9 cellular contexts compared by ENCODE assay signal in the genomic region with DNA sequence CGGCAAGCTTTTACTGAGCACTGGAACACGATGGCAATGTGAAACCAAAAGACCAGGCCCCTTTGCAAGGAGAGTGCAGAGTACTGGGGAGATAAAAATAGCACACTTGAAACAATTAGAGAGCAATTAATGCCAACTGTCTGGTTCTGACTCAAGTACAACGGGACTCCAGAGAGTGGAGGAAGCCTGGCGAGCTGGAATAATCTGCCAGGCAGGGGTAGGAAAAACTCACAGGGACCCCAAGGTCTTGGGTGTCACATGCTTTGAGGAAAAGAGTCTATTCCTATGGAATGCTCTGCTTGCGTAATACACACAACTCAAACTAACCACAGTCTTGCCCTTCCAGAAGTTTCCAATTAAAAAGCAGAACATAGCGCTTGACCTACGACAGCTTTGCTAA.
DNase-seq lines count a peak whose midpoint lies in the region; ATAC-seq and TF ChIP-seq lines count a peak whose summit lies in the region.
"Had no signal": no experiment of that assay in that cellular context is flagged by ENCODE, and none has a peak within 500 bp of the region (broad histone marks: within the 10 kb centered on the region; RNA-seq: fewer than 3 reads in every experiment).

No MANE protein-coding gene starts in this region.

- no peak for ATAC-seq in GM19455 (IDR thresholded peaks at IDR 0.05; ENCODE audit: unreplicated experiment)

- H3K36me3 Mint-ChIP-seq in activated CD4-positive, alpha-beta memory T cell treated with anti-CD3 and anti-CD28 coated beads, Interleukin-2, amount 10 ng/mL, durations not matched to agents 7 days and 5 days (ENCODE audit: low read depth), result no peaks in the 10 kb centered on the region
- H3K36me3 Mint-ChIP-seq: CD14-positive monocyte had no signal

- no peak overlapping the region for H3K4me3 ChIP-seq in AG09309 (ENCODE audit: control insufficient read depth, low read depth, low read length)

- H3K9me3 Mint-ChIP-seq in activated CD4-positive, alpha-beta memory T cell treated with anti-CD3 and anti-CD28 coated beads, Interleukin-2, amount 10 ng/mL, durations not matched to agents 7 days and 5 days, result no peaks in the 10 kb centered on the region
- H3K9me3 Mint-ChIP-seq: CD14-positive monocyte had no signal

- peak; percentile 91 for DNase-seq in AG09309 (ENCODE audit: low read depth)
- peak; percentile 7 for DNase-seq in KBM-7
- DNase-seq in NOMO-1 (lab: John Stamatoyannopoulos, UW; ENCODE audit: unreplicated experiment in 2 of 2), result peak; percentile 60 to 88
- DNase-seq in germinal center (ENCODE audit: low spot score), result peak; percentile 11
- DNase-seq in NCI-H82 (lab: John Stamatoyannopoulos, UW), result no peak
- DNase-seq in HPDE6-E6E7 (ENCODE audit: extremely low spot score), result no peak
- DNase-seq in activated CD4-positive, alpha-beta memory T cell treated with anti-CD3 and anti-CD28 coated beads, Interleukin-2, amount 10 ng/mL, durations not matched to agents 7 days and 5 days, result no peak

- H3K27me3 Mint-ChIP-seq in activated CD4-positive, alpha-beta memory T cell treated with anti-CD3 and anti-CD28 coated beads, Interleukin-2, amount 10 ng/mL, durations not matched to agents 7 days and 5 days, result no peaks in the 10 kb centered on the region

- H3K4me1 Mint-ChIP-seq in activated CD4-positive, alpha-beta memory T cell treated with anti-CD3 and anti-CD28 coated beads, Interleukin-2, amount 10 ng/mL, durations not matched to agents 7 days and 5 days, result peaks cover 23% of the 10 kb centered on the region

- POLR2A ChIA-PET in activated CD4-positive, alpha-beta memory T cell treated with anti-CD3 and anti-CD28 coated beads, Interleukin-2, amount 10 ng/mL, durations not matched to agents 7 days and 5 days (lab: Charles Lee), result interaction anchor here (0.7 kb wide), 1 partner anchor 208 kb away, joined by 3 read pairs; no protein-coding TSS in a partner anchor

- in situ Hi-C loops in KBM-7 (cut with MboI; ENCODE audit: low pct_unique_long_range_greater_than_20kb, low sequenced_read_pairs), result no loop called here

- no peak for TF ChIP-seq CTCF in AG09309 (IDR thresholded peaks at IDR 0.05; ENCODE audit: control insufficient read depth, insufficient read depth, low read depth, low read length, missing control alignments)

- CTCF ChIA-PET in activated CD4-positive, alpha-beta memory T cell treated with anti-CD3 and anti-CD28 coated beads, Interleukin-2, amount 10 ng/mL, durations not matched to agents 7 days and 5 days (lab: Charles Lee), result interaction anchor here (1.2 to 2.1 kb wide), 3 partner anchors 46 to 61 kb away, joined by 4 to 6 read pairs (median 5); no protein-coding TSS in a partner anchor

- H3K4me3 Mint-ChIP-seq in activated CD4-positive, alpha-beta memory T cell treated with anti-CD3 and anti-CD28 coated beads, Interleukin-2, amount 10 ng/mL, durations not matched to agents 7 days and 5 days, result no peak overlapping the region
- H3K4me3 Mint-ChIP-seq: CD14-positive monocyte had no signal

- H3K27ac Mint-ChIP-seq in activated CD4-positive, alpha-beta memory T cell treated with anti-CD3 and anti-CD28 coated beads, Interleukin-2, amount 10 ng/mL, durations not matched to agents 7 days and 5 days, result no peak overlapping the region
- H3K27ac Mint-ChIP-seq: CD14-positive monocyte had no signal

Comparison
In these comparisons a context has a peak if more than half of its experiments do, and no peak if none do; other contexts are left out.
1. DNase-seq: peak in AG09309 (single experiment), KBM-7 (single experiment), NOMO-1 (2 of 2) and germinal center (single experiment); none in NCI-H82 (single experiment), HPDE6-E6E7 (single experiment) and activated CD4-positive, alpha-beta memory T cell treated with anti-CD3 and anti-CD28 coated beads, Interleukin-2, amount 10 ng/mL, durations not matched to agents 7 days and 5 days (single experiment).